10 cellular contexts compared by ENCODE assay signal in genomic region chr22:32803020-32803758, GRCh38. TPM values are rescaled to one million over a fixed set of nuclear protein-coding genes. Genes with fewer than 3 reads are reported as not detected.
DNase-seq lines count a peak whose midpoint lies in the region; ATAC-seq and TF ChIP-seq lines count a peak whose summit lies in the region.
"Had no signal": no experiment of that assay in that cellular context is flagged by ENCODE, and none has a peak within 500 bp of the region (broad histone marks: within the 10 kb centered on the region; RNA-seq: fewer than 3 reads in every experiment).

No MANE protein-coding gene starts in this region.

- no peak overlapping the region for H3K4me3 Mint-ChIP-seq in activated T-helper 17 cell treated with anti-CD3 and anti-CD28 coated beads, Interleukin-2, amount 50 U/mL, for 72 hours
- H3K4me3 Mint-ChIP-seq: activated naive CD4-positive, alpha-beta T cell treated with anti-CD3 and anti-CD28 coated beads, Interleukin-2, amount 50 U/mL, for 24 hours had no signal

- WGBS in HUES64 = 61% methylated on average over 9 of the region's 9 CpGs

- no peak overlapping the region for H3K27ac Mint-ChIP-seq in activated T-helper 17 cell treated with anti-CD3 and anti-CD28 coated beads, Interleukin-2, amount 50 U/mL, for 72 hours
- H3K27ac Mint-ChIP-seq: activated naive CD4-positive, alpha-beta T cell treated with anti-CD3 and anti-CD28 coated beads, Interleukin-2, amount 50 U/mL, for 24 hours had no signal

- intact Hi-C loops in left lung (cut with DNase I) = loop anchor here in 1 of 2 donors (10.0 kb wide), 1 partner anchor 192 kb away; no protein-coding TSS in a partner anchor

- peak overlapping the region; percentile 64 for H3K4me3 ChIP-seq in HUES64 (ENCODE audit: low read length)
- peak overlapping the region; percentile 56 to 65 for H3K4me3 ChIP-seq in left lung
- peak overlapping the region; percentile 82 to 98 (median 87) for H3K4me3 ChIP-seq in subcutaneous abdominal adipose tissue (ENCODE audit: low read depth in 1 of 5, low read length in 5 of 5)

- DNase-seq in left lung = no peak
- no peak for DNase-seq in LoVo (ENCODE audit: low spot score)
- DNase-seq in NCI-H1417 treated with DMSO at 0.1 percent for 48 hours (lab: John Stamatoyannopoulos, UW) = no peak

- peaks cover 24% of the 10 kb centered on the region for H3K4me1 ChIP-seq in HUES64 (ENCODE audit: insufficient read depth, low read length)
- H3K4me1 ChIP-seq in left lung = peaks cover 0 to 32% of the 10 kb centered on the region in 2 donors
- H3K4me1 ChIP-seq in subcutaneous abdominal adipose tissue (ENCODE audit: control insufficient read depth in 5 of 5, insufficient read depth in 5 of 5, low read length in 5 of 5) = peaks cover 7 to 80% (median 72%) of the 10 kb centered on the region in 5 donors

- H3K36me3 ChIP-seq in HUES64 (ENCODE audit: insufficient read depth, low read length) (no peaks in the 10 kb centered on the region), left lung (no peaks in the 10 kb centered on the region), subcutaneous abdominal adipose tissue (ENCODE audit: control insufficient read depth in 5 of 5, insufficient read depth in 5 of 5, low read length in 5 of 5) (peaks cover 0 to 10% (median 4%) of the 10 kb centered on the region in 5 donors)

- H3K27me3 ChIP-seq in HUES64 (ENCODE audit: insufficient read depth, low read length) = peaks cover 26% of the 10 kb centered on the region
- H3K27me3 ChIP-seq in left lung = peaks cover 6 to 44% of the 10 kb centered on the region in 2 donors
- no peaks in the 10 kb centered on the region for H3K27me3 ChIP-seq in subcutaneous abdominal adipose tissue (ENCODE audit: control insufficient read depth in 5 of 5, insufficient read depth in 4 of 5, low read length in 5 of 5)

- H3K9me3 ChIP-seq in HUES64 (ENCODE audit: insufficient read depth, low read depth, low read length) = no peaks in the 10 kb centered on the region
- no peaks in the 10 kb centered on the region for H3K9me3 ChIP-seq in left lung
- no peaks in the 10 kb centered on the region for H3K9me3 ChIP-seq in subcutaneous abdominal adipose tissue (ENCODE audit: control insufficient read depth in 5 of 5, low read length in 5 of 5)

- H3K27me3 Mint-ChIP-seq in activated T-helper 17 cell treated with anti-CD3 and anti-CD28 coated beads, Interleukin-2, amount 50 U/mL, for 72 hours = peaks cover 66% of the 10 kb centered on the region

- H3K9ac ChIP-seq in HUES64 (ENCODE audit: low read depth, low read length) = no peak overlapping the region
- H3K9ac ChIP-seq in subcutaneous abdominal adipose tissue (ENCODE audit: low read length in 5 of 5) = peak overlapping the region; percentile 67 to 96 (median 89)

- ATAC-seq in left lung (peak; percentile 38), HG02642 (IDR thresholded peaks at IDR 0.05; ENCODE audit: poor library complexity, unreplicated experiment) (no peak)
- no peak for ATAC-seq in activated T-helper 17 cell treated with anti-CD3 and anti-CD28 coated beads, Interleukin-2, amount 50 U/mL, for 72 hours (replicated peaks)
- ATAC-seq: Panc1 had no signal

- no peak for TF ChIP-seq CTCF in left lung (IDR thresholded peaks at IDR 0.05)

- H3K36me3 Mint-ChIP-seq in activated T-helper 17 cell treated with anti-CD3 and anti-CD28 coated beads, Interleukin-2, amount 50 U/mL, for 72 hours (ENCODE audit: low read depth) = no peaks in the 10 kb centered on the region
- H3K36me3 Mint-ChIP-seq: activated naive CD4-positive, alpha-beta T cell treated with anti-CD3 and anti-CD28 coated beads, Interleukin-2, amount 50 U/mL, for 24 hours had no signal

- H3K27ac ChIP-seq in HUES64 (ENCODE audit: low read depth, low read length) (no peak overlapping the region), cingulate gyrus (ENCODE audit: low read depth, low read length) (peak overlapping the region; percentile 10), left lung (peak overlapping the region; percentile 69 to 76), subcutaneous abdominal adipose tissue (ENCODE audit: low read depth, low read length) (peak overlapping the region; percentile 89)

- no peaks in the 10 kb centered on the region for H3K4me1 Mint-ChIP-seq in activated T-helper 17 cell treated with anti-CD3 and anti-CD28 coated beads, Interleukin-2, amount 50 U/mL, for 72 hours
- H3K4me1 Mint-ChIP-seq: activated naive CD4-positive, alpha-beta T cell treated with anti-CD3 and anti-CD28 coated beads, Interleukin-2, amount 50 U/mL, for 24 hours had no signal

- H3K9me3 Mint-ChIP-seq in activated T-helper 17 cell treated with anti-CD3 and anti-CD28 coated beads, Interleukin-2, amount 50 U/mL, for 72 hours = no peaks in the 10 kb centered on the region
- H3K9me3 Mint-ChIP-seq: activated naive CD4-positive, alpha-beta T cell treated with anti-CD3 and anti-CD28 coated beads, Interleukin-2, amount 50 U/mL, for 24 hours had no signal

RNA-seq across cellular contexts. Expression of gene TIMP3, which starts 1.7 kb away (rescaled TPM):
- polyA plus RNA-seq in HUES64 (2013, experiment 1 of 2) = 3.1 TPM
- polyA plus RNA-seq in HUES64 (2013, experiment 2 of 2) = 4.1 TPM
- 100 to 1,000 TPM; 277 to 308 TPM for total RNA-seq in left lung
- total RNA-seq in activated T-helper 17 cell treated with anti-CD3 and anti-CD28 coated beads, Interleukin-2, amount 50 U/mL, for 72 hours = not detected

Comparison
In these comparisons a context has a peak if more than half of its experiments do, and no peak if none do; other contexts are left out.
1. RNA of gene TIMP3, which starts 1.7 kb away (total RNA-seq): 277 to 308 TPM in left lung; not detected in activated T-helper 17 cell treated with anti-CD3 and anti-CD28 coated beads, Interleukin-2, amount 50 U/mL, for 72 hours; every median in the first group is over 100 times any median in the second.
2. Peak in every context shown above with its lines, with median percentiles within 50 percentile points of each other: H3K4me3 ChIP-seq.